In genomic region chr13:84870190-84870589, GRCh38 we compare ENCODE assay signal across 13 cellular contexts.
DNase-seq lines count a peak whose midpoint lies in the region; ATAC-seq and TF ChIP-seq lines count a peak whose summit lies in the region.
"Had no signal": no experiment of that assay in that cellular context is flagged by ENCODE, and none has a peak within 500 bp of the region (broad histone marks: within the 10 kb centered on the region; RNA-seq: fewer than 3 reads in every experiment).

No MANE protein-coding gene starts in this region.

- no peak for TF ChIP-seq EP300 in SK-N-SH (IDR thresholded peaks at IDR 0.05; ENCODE audit: borderline replicate concordance in 1 of 2, low read depth in 1 of 2, low read length in 1 of 2)

- no peaks in the 10 kb centered on the region for H3K27me3 Mint-ChIP-seq in neural progenitor cell (ENCODE audit: insufficient read depth, low read depth)
- H3K27me3 Mint-ChIP-seq: activated naive CD8-positive, alpha-beta T cell treated with anti-CD3 and anti-CD28 coated beads, Interleukin-2, amount 50 U/mL, for 24 hours had no signal

- H3F3A ChIP-seq in SK-N-SH (replicated peaks; ENCODE audit: insufficient read depth) = no peaks in the 10 kb centered on the region
- H3F3A ChIP-seq in neural progenitor cell (ENCODE audit: low read depth) = no peaks in the 10 kb centered on the region

- no peaks in the 10 kb centered on the region for H4K20me1 ChIP-seq in SK-N-SH (ENCODE audit: insufficient read depth)
- H4K20me1 ChIP-seq in neural progenitor cell (ENCODE audit: low read depth) = no peaks in the 10 kb centered on the region

- POLR2A ChIA-PET in SK-N-SH (lab: Yijun Ruan, JAX) = no interaction called here

- H3K27me3 ChIP-seq in SK-N-SH (ENCODE audit: insufficient read depth) = no peaks in the 10 kb centered on the region
- H3K27me3 ChIP-seq in neural progenitor cell = no peaks in the 10 kb centered on the region
- H3K27me3 ChIP-seq: tibial nerve had no signal

- H3K9me3 Mint-ChIP-seq in neural progenitor cell = peaks cover 6% of the 10 kb centered on the region

- H3K4me1 Mint-ChIP-seq in neural progenitor cell = peaks cover 9% of the 10 kb centered on the region
- H3K4me1 Mint-ChIP-seq: activated naive CD8-positive, alpha-beta T cell treated with anti-CD3 and anti-CD28 coated beads, Interleukin-2, amount 50 U/mL, for 24 hours had no signal

- H3K9ac ChIP-seq in SK-N-SH (no peak overlapping the region), neural progenitor cell (no peak overlapping the region)

- H3K36me3 ChIP-seq in SK-N-SH (replicated peaks in 1 of 2; ENCODE audit: control insufficient read depth in 1 of 2, insufficient read depth in 2 of 2, low read length in 1 of 2) = no peaks in the 10 kb centered on the region
- no peaks in the 10 kb centered on the region for H3K36me3 ChIP-seq in neural progenitor cell
- H3K36me3 ChIP-seq: tibial nerve had no signal

- CTCF ChIA-PET in SK-N-SH (lab: Yijun Ruan, JAX) = interaction anchor here (0.6 to 1.5 kb wide), 5 partner anchors 17 to 90 kb away, joined by 3 to 6 read pairs (median 3); no protein-coding TSS in a partner anchor

- in situ Hi-C loops in SK-MEL-5 (cut with HindIII; ENCODE audit: low pct_unique_long_range_greater_than_20kb, low sequenced_read_pairs) = no loop called here

- H3K9me3 ChIP-seq in SK-N-SH (no peaks in the 10 kb centered on the region), neural progenitor cell (ENCODE audit: low read depth) (no peaks in the 10 kb centered on the region)
- H3K9me3 ChIP-seq: tibial nerve had no signal

- TF ChIP-seq RAD21 in SK-N-SH (IDR thresholded peaks at IDR 0.05; ENCODE audit: low read length) = no peak

- no peak for ATAC-seq in SK-N-SH treated with all-trans-retinoic acid at 6 μM for 48 hours
- no peak for ATAC-seq in GM18519 (IDR thresholded peaks at IDR 0.05; ENCODE audit: low FRiP score, unreplicated experiment)
- ATAC-seq: activated naive CD8-positive, alpha-beta T cell treated with anti-CD3 and anti-CD28 coated beads, Interleukin-2, amount 50 U/mL, for 24 hours had no signal

- H3K27ac Mint-ChIP-seq in neural progenitor cell = no peak overlapping the region
- H3K27ac Mint-ChIP-seq: activated naive CD8-positive, alpha-beta T cell treated with anti-CD3 and anti-CD28 coated beads, Interleukin-2, amount 50 U/mL, for 24 hours had no signal

- H3K27ac ChIP-seq in SK-N-SH (ENCODE audit: low read depth in 2 of 2, low read length in 1 of 2) = no peak overlapping the region
- no peak overlapping the region for H3K27ac ChIP-seq in neural progenitor cell
- H3K27ac ChIP-seq: tibial nerve had no signal

- H3K36me3 Mint-ChIP-seq in neural progenitor cell = no peaks in the 10 kb centered on the region

- TF ChIP-seq CTCF in SK-N-SH (IDR thresholded peaks at IDR 0.05) (peak; percentile 34; the same call in 1 of the 2 replicates), neural progenitor cell (IDR thresholded peaks at IDR 0.05) (peak; percentile 35)

- no peak overlapping the region for H3K4me3 ChIP-seq in SK-N-SH (ENCODE audit: low read depth in 2 of 2, low read length in 1 of 2)
- H3K4me3 ChIP-seq in neural progenitor cell = no peak overlapping the region
- H3K4me3 ChIP-seq: tibial nerve had no signal

- no peak overlapping the region for H2AFZ ChIP-seq in SK-N-SH (ENCODE audit: low read depth)
- no peak overlapping the region for H2AFZ ChIP-seq in neural progenitor cell (replicated peaks)

- DNase-seq in SK-N-SH (no peak), HS-27A (ENCODE audit: low read depth) (peak; percentile 0), SK-MEL-5 (ENCODE audit: low read depth, low spot score) (peak; percentile 72), neural progenitor cell (ENCODE audit: low spot score) (no peak), NCI-H1694 (lab: John Stamatoyannopoulos, UW) (no peak), AG08395 (ENCODE audit: low spot score) (no peak)
- DNase-seq: activated naive CD8-positive, alpha-beta T cell treated with anti-CD3 and anti-CD28 coated beads, Interleukin-2, amount 50 U/mL, for 24 hours; foreskin fibroblast; NCI-H524; SW 1271 had no signal

- H3K4me2 ChIP-seq in SK-N-SH (no peak overlapping the region), neural progenitor cell (no peak overlapping the region)

- no peaks in the 10 kb centered on the region for H3K79me2 ChIP-seq in SK-N-SH (ENCODE audit: insufficient read depth)
- H3K79me2 ChIP-seq in neural progenitor cell (ENCODE audit: low read depth) = no peaks in the 10 kb centered on the region

- H3K4me1 ChIP-seq in SK-N-SH (ENCODE audit: control insufficient read depth in 1 of 2, insufficient read depth in 2 of 2, low read depth in 1 of 2, low read length in 1 of 2) = peaks cover 0 to 5% of the 10 kb centered on the region in 2 experiments; a peak in 2 of 4 replicates
- peaks cover 4% of the 10 kb centered on the region for H3K4me1 ChIP-seq in neural progenitor cell
- H3K4me1 ChIP-seq: tibial nerve had no signal

- no peaks in the 10 kb centered on the region for H3K9me2 ChIP-seq in SK-N-SH

- no peak overlapping the region for H3K4me3 Mint-ChIP-seq in neural progenitor cell
- H3K4me3 Mint-ChIP-seq: activated naive CD8-positive, alpha-beta T cell treated with anti-CD3 and anti-CD28 coated beads, Interleukin-2, amount 50 U/mL, for 24 hours had no signal

- WGBS in SK-N-SH (ENCODE audit: low lambda C conversion rate) = 76% methylated on average over 5 of the region's 6 CpGs

TF ChIP-seq in SK-N-SH, 30 proteins besides CTCF, POLR2A, EP300 and RAD21:
- TF ChIP-seq RXRA (IDR thresholded peaks at IDR 0.05; ENCODE audit: borderline replicate concordance, low read depth) (no peak), MEF2A (IDR thresholded peaks at IDR 0.05; ENCODE audit: borderline replicate concordance, low read depth) (no peak), PBX3 (IDR thresholded peaks at IDR 0.05) (no peak), IRF3 (IDR thresholded peaks at IDR 0.05; ENCODE audit: low read depth, low read length) (no peak), EZH2phosphoT487 (IDR thresholded peaks at IDR 0.05; ENCODE audit: borderline replicate concordance, low read depth) (no peak), JUND (IDR thresholded peaks at IDR 0.05) (no peak), FOSL2 (IDR thresholded peaks at IDR 0.05; ENCODE audit: borderline replicate concordance, low read depth) (no peak), CHD2 (IDR thresholded peaks at IDR 0.05; ENCODE audit: low read length, partially characterized antibody) (no peak), SMC3 (IDR thresholded peaks at IDR 0.05; ENCODE audit: low read depth, low read length) (no peak)

TF ChIP-seq in SK-N-SH treated with all-trans-retinoic acid at 6 μM for 48 hours, 23 proteins besides CTCF, POLR2A, EP300 and RAD21 (continues in another document):
- no peak for TF ChIP-seq CSRNP3 (CRISPR knock-in tag; IDR thresholded peaks at IDR 0.05)
- TF ChIP-seq PPARA (CRISPR knock-in tag; IDR thresholded peaks at IDR 0.05; ENCODE audit: borderline replicate concordance) = no peak
- no peak for TF ChIP-seq TOX (CRISPR knock-in tag; IDR thresholded peaks at IDR 0.05; ENCODE audit: borderline replicate concordance)
- TF ChIP-seq TSHZ2 (CRISPR knock-in tag; IDR thresholded peaks at IDR 0.05) = no peak
- TF ChIP-seq OSR1 (CRISPR knock-in tag; IDR thresholded peaks at IDR 0.05) = no peak
- TF ChIP-seq CSDC2 (CRISPR knock-in tag; IDR thresholded peaks at IDR 0.05) = no peak
- no peak for TF ChIP-seq CREB5 (CRISPR knock-in tag; IDR thresholded peaks at IDR 0.05; ENCODE audit: low read depth)
- TF ChIP-seq ZFP3 (CRISPR knock-in tag; IDR thresholded peaks at IDR 0.05) = no peak
- TF ChIP-seq TCF4 (CRISPR knock-in tag; IDR thresholded peaks at IDR 0.05; ENCODE audit: borderline replicate concordance) = no peak

Comparison
In these comparisons a context has a peak if more than half of its experiments do, and no peak if none do; other contexts are left out.
1. DNase-seq: peak in HS-27A (single experiment) and SK-MEL-5 (single experiment); none in SK-N-SH (single experiment), neural progenitor cell (single experiment), NCI-H1694 (single experiment) and AG08395 (single experiment).